In the genomic region with DNA sequence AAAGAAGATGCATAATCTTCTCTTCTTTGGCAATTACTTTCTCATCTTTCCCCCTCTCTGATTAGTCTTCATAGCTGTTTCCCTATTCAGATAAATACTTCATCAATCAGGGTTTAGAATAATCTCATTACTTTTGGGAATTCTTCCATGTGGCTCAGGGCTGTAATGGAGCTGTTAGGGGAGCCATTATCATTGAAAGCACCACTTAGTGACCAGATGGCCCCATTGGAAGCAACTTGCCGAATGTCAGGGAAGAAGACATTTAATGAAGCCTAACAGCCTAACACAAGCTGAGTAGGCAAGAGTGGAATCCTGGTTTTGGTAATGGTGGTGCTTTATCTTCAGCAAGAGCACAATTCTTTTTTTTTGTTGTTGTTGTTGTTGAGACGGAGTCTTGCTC, we compare ENCODE assay signal across 14 cellular contexts.
"Had no signal": no experiment of that assay in that cellular context is flagged by ENCODE, and none has a peak within 500 bp of the region (broad histone marks: within the 10 kb centered on the region; RNA-seq: fewer than 3 reads in every experiment).

No MANE protein-coding gene starts in this region.

- H3K9me3 Mint-ChIP-seq: activated naive CD4-positive, alpha-beta T cell treated with anti-CD3 and anti-CD28 coated beads for 36 hours; activated T-helper 2 cell treated with anti-CD3 and anti-CD28 coated beads, Interferon-gamma antibody, Interleukin-2, Interleukin-4, amounts not matched to agents 10 μg/mL and 5 μg/mL and 100 μg/mL, durations not matched to agents 14 hours and 24 hours and 36 hours; stimulated activated naive CD8-positive, alpha-beta T cell treated with anti-CD3 and anti-CD28 coated beads, Interleukin-15, amount 100 ng/mL, for 72 hours; type B pancreatic cell had no signal

- H3K27ac Mint-ChIP-seq: activated naive CD4-positive, alpha-beta T cell treated with anti-CD3 and anti-CD28 coated beads for 36 hours; activated T-helper 2 cell treated with anti-CD3 and anti-CD28 coated beads, Interferon-gamma antibody, Interleukin-2, Interleukin-4, amounts not matched to agents 10 μg/mL and 5 μg/mL and 100 μg/mL, durations not matched to agents 14 hours and 24 hours and 36 hours; type B pancreatic cell had no signal

- H3K9me3 ChIP-seq: gastrocnemius medialis, heart right ventricle, ovary, spleen had no signal

- H3K4me3 Mint-ChIP-seq: activated naive CD4-positive, alpha-beta T cell treated with anti-CD3 and anti-CD28 coated beads for 36 hours; stimulated activated naive CD8-positive, alpha-beta T cell treated with anti-CD3 and anti-CD28 coated beads, Interleukin-15, amount 100 ng/mL, for 72 hours; type B pancreatic cell had no signal

- H3K27me3 ChIP-seq: dorsolateral prefrontal cortex, gastrocnemius medialis, heart right ventricle, ovary, spleen had no signal

- H3K36me3 Mint-ChIP-seq: type B pancreatic cell had no signal

- DNase-seq: activated CD4-positive, alpha-beta T cell treated with anti-CD3 and anti-CD28 coated beads, Interleukin-2, amount 50 U/mL, for 48 hours; activated naive CD4-positive, alpha-beta T cell treated with anti-CD3 and anti-CD28 coated beads for 36 hours; activated T-cell treated with anti-CD3 and anti-CD28 coated beads, Interleukin-2, amount 50 U/mL, for 1 hour; dorsolateral prefrontal cortex; erythroblast; gastrocnemius medialis; heart right ventricle; ovary; spleen; stimulated activated naive CD8-positive, alpha-beta T cell treated with anti-CD3 and anti-CD28 coated beads, Interleukin-15, amount 100 ng/mL, for 72 hours; T1000 had no signal

- H3K27ac ChIP-seq: cardiac muscle cell, dorsolateral prefrontal cortex, gastrocnemius medialis, heart right ventricle, ovary, spleen had no signal

- H3K36me3 ChIP-seq: cardiac muscle cell, gastrocnemius medialis, heart right ventricle, ovary, spleen had no signal

- H3K27me3 Mint-ChIP-seq: type B pancreatic cell had no signal

- H3K4me3 ChIP-seq: cardiac muscle cell, dorsolateral prefrontal cortex, gastrocnemius medialis, heart right ventricle, ovary, spleen had no signal
